In the genomic region with DNA sequence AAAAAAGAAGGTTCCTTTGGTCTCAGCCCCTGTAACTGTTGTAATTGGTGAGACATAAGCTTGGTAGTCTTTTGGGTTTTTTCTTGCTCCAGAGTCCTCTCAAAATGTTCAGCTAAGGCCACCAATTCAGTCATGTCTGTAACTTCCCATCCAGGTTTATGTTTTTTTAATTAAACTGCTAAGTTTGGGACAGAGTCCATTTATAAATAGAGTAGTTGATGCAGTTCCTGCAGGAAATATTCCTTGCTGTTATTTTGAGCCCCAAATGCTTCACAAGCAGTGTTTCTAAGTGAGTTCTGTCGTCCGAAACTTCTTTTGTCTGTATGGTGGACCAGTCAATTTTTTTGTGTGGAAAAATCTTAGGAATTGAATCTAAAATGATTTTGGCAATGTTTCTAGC, we compare ENCODE assay signal across 3 cellular contexts.
TF ChIP-seq lines count a peak whose summit lies in the region.

No MANE protein-coding gene starts in this region.

TF ChIP-seq in A549, 52 proteins besides CTCF, POLR2A, EP300 and RAD21 (continued from another document):
- TF ChIP-seq NFE2L2 (conservative IDR thresholded peaks at IDR 0.05; ENCODE audit: low read length) (no peak), EHF (CRISPR knock-in tag; IDR thresholded peaks at IDR 0.05) (no peak), USF2 (IDR thresholded peaks at IDR 0.05) (no peak), TP53 (CRISPR knock-in tag; IDR thresholded peaks at IDR 0.05) (no peak), SMC3 (IDR thresholded peaks at IDR 0.05) (no peak), RCOR1 (IDR thresholded peaks at IDR 0.05; ENCODE audit: low read depth, low read length) (no peak), RARB (CRISPR knock-in tag; IDR thresholded peaks at IDR 0.05) (no peak), SREBF2 (IDR thresholded peaks at IDR 0.05) (no peak), EHMT2 (IDR thresholded peaks at IDR 0.05; ENCODE audit: low read depth) (no peak), MYC (IDR thresholded peaks at IDR 0.05; ENCODE audit: borderline replicate concordance, low read length) (no peak), ELK1 (IDR thresholded peaks at IDR 0.05; ENCODE audit: low read depth, low read length) (no peak), FOSB (CRISPR knock-in tag; IDR thresholded peaks at IDR 0.05) (no peak)

TF ChIP-seq in K562, 482 proteins besides CTCF, POLR2A, EP300 and RAD21 (continued from another document):
- TF ChIP-seq, protein P1, sequence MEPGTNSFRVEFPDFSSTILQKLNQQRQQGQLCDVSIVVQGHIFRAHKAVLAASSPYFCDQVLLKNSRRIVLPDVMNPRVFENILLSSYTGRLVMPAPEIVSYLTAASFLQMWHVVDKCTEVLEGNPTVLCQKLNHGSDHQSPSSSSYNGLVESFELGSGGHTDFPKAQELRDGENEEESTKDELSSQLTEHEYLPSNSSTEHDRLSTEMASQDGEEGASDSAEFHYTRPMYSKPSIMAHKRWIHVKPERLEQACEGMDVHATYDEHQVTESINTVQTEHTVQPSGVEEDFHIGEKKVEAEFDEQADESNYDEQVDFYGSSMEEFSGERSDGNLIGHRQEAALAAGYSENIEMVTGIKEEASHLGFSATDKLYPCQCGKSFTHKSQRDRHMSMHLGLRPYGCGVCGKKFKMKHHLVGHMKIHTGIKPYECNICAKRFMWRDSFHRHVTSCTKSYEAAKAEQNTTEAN (CRISPR knock-in tag; IDR thresholded peaks at IDR 0.05), result no peak
- TF ChIP-seq IFI16 (CRISPR knock-in tag; IDR thresholded peaks at IDR 0.05) (no peak), RAD51 (IDR thresholded peaks at IDR 0.05; ENCODE audit: borderline replicate concordance, low read depth) (no peak), ZNF282 (CRISPR knock-in tag; IDR thresholded peaks at IDR 0.05) (no peak), C11orf30 (IDR thresholded peaks at IDR 0.05; ENCODE audit: low read depth) (no peak), EGR1 (conservative IDR thresholded peaks at IDR 0.05) (no peak), GATAD2B (IDR thresholded peaks at IDR 0.05; ENCODE audit: borderline replicate concordance) (no peak), ZNF589 (CRISPR knock-in tag; IDR thresholded peaks at IDR 0.05; ENCODE audit: low read depth) (no peak), KLF1 (tag; IDR thresholded peaks at IDR 0.05) (no peak), NCOA6 (IDR thresholded peaks at IDR 0.05) (no peak), ZNF79 (CRISPR knock-in tag; IDR thresholded peaks at IDR 0.05; ENCODE audit: low read depth) (no peak), GABPA (tag; conservative IDR thresholded peaks at IDR 0.05; ENCODE audit: low read depth) (no peak), MTF1 (CRISPR knock-in tag; IDR thresholded peaks at IDR 0.05; ENCODE audit: borderline replicate concordance) (no peak)
- TF ChIP-seq, protein P2, sequence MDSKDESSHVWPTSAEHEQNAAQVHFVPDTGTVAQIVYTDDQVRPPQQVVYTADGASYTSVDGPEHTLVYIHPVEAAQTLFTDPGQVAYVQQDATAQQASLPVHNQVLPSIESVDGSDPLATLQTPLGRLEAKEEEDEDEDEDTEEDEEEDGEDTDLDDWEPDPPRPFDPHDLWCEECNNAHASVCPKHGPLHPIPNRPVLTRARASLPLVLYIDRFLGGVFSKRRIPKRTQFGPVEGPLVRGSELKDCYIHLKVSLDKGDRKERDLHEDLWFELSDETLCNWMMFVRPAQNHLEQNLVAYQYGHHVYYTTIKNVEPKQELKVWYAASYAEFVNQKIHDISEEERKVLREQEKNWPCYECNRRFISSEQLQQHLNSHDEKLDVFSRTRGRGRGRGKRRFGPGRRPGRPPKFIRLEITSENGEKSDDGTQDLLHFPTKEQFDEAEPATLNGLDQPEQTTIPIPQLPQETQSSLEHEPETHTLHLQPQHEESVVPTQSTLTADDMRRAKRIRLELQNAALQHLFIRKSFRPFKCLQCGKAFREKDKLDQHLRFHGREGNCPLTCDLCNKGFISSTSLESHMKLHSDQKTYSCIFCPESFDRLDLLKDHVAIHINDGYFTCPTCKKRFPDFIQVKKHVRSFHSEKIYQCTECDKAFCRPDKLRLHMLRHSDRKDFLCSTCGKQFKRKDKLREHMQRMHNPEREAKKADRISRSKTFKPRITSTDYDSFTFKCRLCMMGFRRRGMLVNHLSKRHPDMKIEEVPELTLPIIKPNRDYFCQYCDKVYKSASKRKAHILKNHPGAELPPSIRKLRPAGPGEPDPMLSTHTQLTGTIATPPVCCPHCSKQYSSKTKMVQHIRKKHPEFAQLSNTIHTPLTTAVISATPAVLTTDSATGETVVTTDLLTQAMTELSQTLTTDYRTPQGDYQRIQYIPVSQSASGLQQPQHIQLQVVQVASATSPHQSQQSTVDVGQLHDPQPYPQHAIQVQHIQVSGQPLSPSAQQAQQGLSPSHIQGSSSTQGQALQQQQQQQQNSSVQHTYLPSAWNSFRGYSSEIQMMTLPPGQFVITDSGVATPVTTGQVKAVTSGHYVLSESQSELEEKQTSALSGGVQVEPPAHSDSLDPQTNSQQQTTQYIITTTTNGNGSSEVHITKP (IDR thresholded peaks at IDR 0.05; ENCODE audit: partially characterized antibody), result no peak

TF ChIP-seq in SK-N-SH treated with all-trans-retinoic acid at 6 μM for 48 hours, 23 proteins besides CTCF, POLR2A, EP300 and RAD21 (continued from another document):
- TF ChIP-seq, protein P3, sequence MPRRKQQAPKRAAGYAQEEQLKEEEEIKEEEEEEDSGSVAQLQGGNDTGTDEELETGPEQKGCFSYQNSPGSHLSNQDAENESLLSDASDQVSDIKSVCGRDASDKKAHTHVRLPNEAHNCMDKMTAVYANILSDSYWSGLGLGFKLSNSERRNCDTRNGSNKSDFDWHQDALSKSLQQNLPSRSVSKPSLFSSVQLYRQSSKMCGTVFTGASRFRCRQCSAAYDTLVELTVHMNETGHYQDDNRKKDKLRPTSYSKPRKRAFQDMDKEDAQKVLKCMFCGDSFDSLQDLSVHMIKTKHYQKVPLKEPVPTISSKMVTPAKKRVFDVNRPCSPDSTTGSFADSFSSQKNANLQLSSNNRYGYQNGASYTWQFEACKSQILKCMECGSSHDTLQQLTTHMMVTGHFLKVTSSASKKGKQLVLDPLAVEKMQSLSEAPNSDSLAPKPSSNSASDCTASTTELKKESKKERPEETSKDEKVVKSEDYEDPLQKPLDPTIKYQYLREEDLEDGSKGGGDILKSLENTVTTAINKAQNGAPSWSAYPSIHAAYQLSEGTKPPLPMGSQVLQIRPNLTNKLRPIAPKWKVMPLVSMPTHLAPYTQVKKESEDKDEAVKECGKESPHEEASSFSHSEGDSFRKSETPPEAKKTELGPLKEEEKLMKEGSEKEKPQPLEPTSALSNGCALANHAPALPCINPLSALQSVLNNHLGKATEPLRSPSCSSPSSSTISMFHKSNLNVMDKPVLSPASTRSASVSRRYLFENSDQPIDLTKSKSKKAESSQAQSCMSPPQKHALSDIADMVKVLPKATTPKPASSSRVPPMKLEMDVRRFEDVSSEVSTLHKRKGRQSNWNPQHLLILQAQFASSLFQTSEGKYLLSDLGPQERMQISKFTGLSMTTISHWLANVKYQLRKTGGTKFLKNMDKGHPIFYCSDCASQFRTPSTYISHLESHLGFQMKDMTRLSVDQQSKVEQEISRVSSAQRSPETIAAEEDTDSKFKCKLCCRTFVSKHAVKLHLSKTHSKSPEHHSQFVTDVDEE (CRISPR knock-in tag; IDR thresholded peaks at IDR 0.05), result no peak
- TF ChIP-seq ZNF8 (CRISPR knock-in tag; IDR thresholded peaks at IDR 0.05), result no peak
- no peak for TF ChIP-seq PPARA (CRISPR knock-in tag; IDR thresholded peaks at IDR 0.05; ENCODE audit: borderline replicate concordance)
- TF ChIP-seq SNAI2 (CRISPR knock-in tag; IDR thresholded peaks at IDR 0.05), result no peak
